Comparison of ENCODE assay signal across 1 cellular context in genomic region chr11:44243633-44244343, GRCh38.
TF ChIP-seq lines count a peak whose summit lies in the region.

No MANE protein-coding gene starts in this region.

TF ChIP-seq in HepG2, 621 proteins besides CTCF, POLR2A, EP300 and RAD21 (continued from another document and continues in another):
- TF ChIP-seq, protein P1, sequence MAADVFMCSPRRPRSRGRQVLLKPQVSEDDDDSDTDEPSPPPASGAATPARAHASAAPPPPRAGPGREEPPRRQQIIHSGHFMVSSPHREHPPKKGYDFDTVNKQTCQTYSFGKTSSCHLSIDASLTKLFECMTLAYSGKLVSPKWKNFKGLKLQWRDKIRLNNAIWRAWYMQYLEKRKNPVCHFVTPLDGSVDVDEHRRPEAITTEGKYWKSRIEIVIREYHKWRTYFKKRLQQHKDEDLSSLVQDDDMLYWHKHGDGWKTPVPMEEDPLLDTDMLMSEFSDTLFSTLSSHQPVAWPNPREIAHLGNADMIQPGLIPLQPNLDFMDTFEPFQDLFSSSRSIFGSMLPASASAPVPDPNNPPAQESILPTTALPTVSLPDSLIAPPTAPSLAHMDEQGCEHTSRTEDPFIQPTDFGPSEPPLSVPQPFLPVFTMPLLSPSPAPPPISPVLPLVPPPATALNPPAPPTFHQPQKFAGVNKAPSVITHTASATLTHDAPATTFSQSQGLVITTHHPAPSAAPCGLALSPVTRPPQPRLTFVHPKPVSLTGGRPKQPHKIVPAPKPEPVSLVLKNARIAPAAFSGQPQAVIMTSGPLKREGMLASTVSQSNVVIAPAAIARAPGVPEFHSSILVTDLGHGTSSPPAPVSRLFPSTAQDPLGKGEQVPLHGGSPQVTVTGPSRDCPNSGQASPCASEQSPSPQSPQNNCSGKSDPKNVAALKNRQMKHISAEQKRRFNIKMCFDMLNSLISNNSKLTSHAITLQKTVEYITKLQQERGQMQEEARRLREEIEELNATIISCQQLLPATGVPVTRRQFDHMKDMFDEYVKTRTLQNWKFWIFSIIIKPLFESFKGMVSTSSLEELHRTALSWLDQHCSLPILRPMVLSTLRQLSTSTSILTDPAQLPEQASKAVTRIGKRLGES (CRISPR knock-in tag; IDR thresholded peaks at IDR 0.05; ENCODE audit: borderline replicate concordance) = peak; percentile 81; the same call in 1 of the 2 replicates
- TF ChIP-seq ZMYM2 (CRISPR knock-in tag; IDR thresholded peaks at IDR 0.05) = no peak
- no peak for TF ChIP-seq HNRNPL (IDR thresholded peaks at IDR 0.05; ENCODE audit: low read depth, low read length)
- TF ChIP-seq ZFP41 (CRISPR knock-in tag; IDR thresholded peaks at IDR 0.05; ENCODE audit: borderline replicate concordance) = no peak
- peak; percentile 27; the same call in 1 of the 2 replicates for TF ChIP-seq TARDBP (CRISPR knock-in tag; IDR thresholded peaks at IDR 0.05)
- TF ChIP-seq, protein P2, sequence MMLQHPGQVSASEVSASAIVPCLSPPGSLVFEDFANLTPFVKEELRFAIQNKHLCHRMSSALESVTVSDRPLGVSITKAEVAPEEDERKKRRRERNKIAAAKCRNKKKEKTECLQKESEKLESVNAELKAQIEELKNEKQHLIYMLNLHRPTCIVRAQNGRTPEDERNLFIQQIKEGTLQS (CRISPR knock-in tag; IDR thresholded peaks at IDR 0.05) = no peak
- no peak for TF ChIP-seq ZNF839 (CRISPR knock-in tag; IDR thresholded peaks at IDR 0.05; ENCODE audit: borderline replicate concordance)
- no peak for TF ChIP-seq JDP2 (CRISPR knock-in tag; IDR thresholded peaks at IDR 0.05; ENCODE audit: borderline replicate concordance)
- TF ChIP-seq ZFP91 (CRISPR knock-in tag; IDR thresholded peaks at IDR 0.05; ENCODE audit: borderline replicate concordance) = no peak
- peak; percentile 77 for TF ChIP-seq ZMYM3 (CRISPR knock-in tag; IDR thresholded peaks at IDR 0.05)
- no peak for TF ChIP-seq MYC (CRISPR knock-in tag; IDR thresholded peaks at IDR 0.05; ENCODE audit: borderline replicate concordance)
- no peak for TF ChIP-seq DDIT3 (CRISPR knock-in tag; IDR thresholded peaks at IDR 0.05)
- no peak for TF ChIP-seq RBM22 (optimal IDR thresholded peaks at IDR 0.05; ENCODE audit: low read length)
- TF ChIP-seq PLRG1 (conservative IDR thresholded peaks at IDR 0.05) = no peak
- TF ChIP-seq, protein P3, sequence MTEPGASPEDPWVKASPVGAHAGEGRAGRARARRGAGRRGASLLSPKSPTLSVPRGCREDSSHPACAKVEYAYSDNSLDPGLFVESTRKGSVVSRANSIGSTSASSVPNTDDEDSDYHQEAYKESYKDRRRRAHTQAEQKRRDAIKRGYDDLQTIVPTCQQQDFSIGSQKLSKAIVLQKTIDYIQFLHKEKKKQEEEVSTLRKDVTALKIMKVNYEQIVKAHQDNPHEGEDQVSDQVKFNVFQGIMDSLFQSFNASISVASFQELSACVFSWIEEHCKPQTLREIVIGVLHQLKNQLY (CRISPR knock-in tag; IDR thresholded peaks at IDR 0.05) = peak; percentile 85
- TF ChIP-seq SAP130 (CRISPR knock-in tag; IDR thresholded peaks at IDR 0.05; ENCODE audit: low read depth) = peak; percentile 57
- TF ChIP-seq KMT2B (CRISPR knock-in tag; IDR thresholded peaks at IDR 0.05) = 0 out of 2 replicates have a peak, but pooled peaks have one; percentile 30
- TF ChIP-seq HOXD1 (CRISPR knock-in tag; IDR thresholded peaks at IDR 0.05) = no peak
- peak; percentile 26; the same call in 1 of the 2 replicates for TF ChIP-seq SIX1 (CRISPR knock-in tag; IDR thresholded peaks at IDR 0.05; ENCODE audit: borderline replicate concordance)
- TF ChIP-seq TBX2 (CRISPR knock-in tag; IDR thresholded peaks at IDR 0.05; ENCODE audit: borderline replicate concordance) = peak; percentile 45; the same call in 1 of the 2 replicates
- peak; percentile 88 for TF ChIP-seq KDM6A (CRISPR knock-in tag; IDR thresholded peaks at IDR 0.05; ENCODE audit: low read depth)
- TF ChIP-seq, protein P4, sequence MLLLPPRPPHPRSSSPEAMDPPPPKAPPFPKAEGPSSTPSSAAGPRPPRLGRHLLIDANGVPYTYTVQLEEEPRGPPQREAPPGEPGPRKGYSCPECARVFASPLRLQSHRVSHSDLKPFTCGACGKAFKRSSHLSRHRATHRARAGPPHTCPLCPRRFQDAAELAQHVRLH (CRISPR knock-in tag; IDR thresholded peaks at IDR 0.05; ENCODE audit: borderline replicate concordance, low read depth) = 0 out of 2 replicates have a peak, but pooled peaks have one; percentile 29
- peak; percentile 74 for TF ChIP-seq SALL1 (CRISPR knock-in tag; IDR thresholded peaks at IDR 0.05)
- no peak for TF ChIP-seq ISX (CRISPR knock-in tag; conservative IDR thresholded peaks at IDR 0.05)
- TF ChIP-seq, protein P5, sequence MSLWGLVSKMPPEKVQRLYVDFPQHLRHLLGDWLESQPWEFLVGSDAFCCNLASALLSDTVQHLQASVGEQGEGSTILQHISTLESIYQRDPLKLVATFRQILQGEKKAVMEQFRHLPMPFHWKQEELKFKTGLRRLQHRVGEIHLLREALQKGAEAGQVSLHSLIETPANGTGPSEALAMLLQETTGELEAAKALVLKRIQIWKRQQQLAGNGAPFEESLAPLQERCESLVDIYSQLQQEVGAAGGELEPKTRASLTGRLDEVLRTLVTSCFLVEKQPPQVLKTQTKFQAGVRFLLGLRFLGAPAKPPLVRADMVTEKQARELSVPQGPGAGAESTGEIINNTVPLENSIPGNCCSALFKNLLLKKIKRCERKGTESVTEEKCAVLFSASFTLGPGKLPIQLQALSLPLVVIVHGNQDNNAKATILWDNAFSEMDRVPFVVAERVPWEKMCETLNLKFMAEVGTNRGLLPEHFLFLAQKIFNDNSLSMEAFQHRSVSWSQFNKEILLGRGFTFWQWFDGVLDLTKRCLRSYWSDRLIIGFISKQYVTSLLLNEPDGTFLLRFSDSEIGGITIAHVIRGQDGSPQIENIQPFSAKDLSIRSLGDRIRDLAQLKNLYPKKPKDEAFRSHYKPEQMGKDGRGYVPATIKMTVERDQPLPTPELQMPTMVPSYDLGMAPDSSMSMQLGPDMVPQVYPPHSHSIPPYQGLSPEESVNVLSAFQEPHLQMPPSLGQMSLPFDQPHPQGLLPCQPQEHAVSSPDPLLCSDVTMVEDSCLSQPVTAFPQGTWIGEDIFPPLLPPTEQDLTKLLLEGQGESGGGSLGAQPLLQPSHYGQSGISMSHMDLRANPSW (CRISPR knock-in tag; IDR thresholded peaks at IDR 0.05; ENCODE audit: borderline replicate concordance) = no peak
- peak; percentile 41; the same call in 1 of the 2 replicates for TF ChIP-seq DPF2 (CRISPR knock-in tag; IDR thresholded peaks at IDR 0.05; ENCODE audit: borderline replicate concordance, low read depth)
- TF ChIP-seq MEIS1 (CRISPR knock-in tag; IDR thresholded peaks at IDR 0.05; ENCODE audit: borderline replicate concordance) = no peak
- no peak for TF ChIP-seq KLF13 (CRISPR knock-in tag; IDR thresholded peaks at IDR 0.05)
- no peak for TF ChIP-seq MIER3 (CRISPR knock-in tag; IDR thresholded peaks at IDR 0.05; ENCODE audit: borderline replicate concordance)
- TF ChIP-seq SSRP1 (CRISPR knock-in tag; IDR thresholded peaks at IDR 0.05) = no peak
- 0 out of 2 replicates have a peak, but pooled peaks have one; percentile 39 for TF ChIP-seq ZSCAN21 (CRISPR knock-in tag; IDR thresholded peaks at IDR 0.05; ENCODE audit: borderline replicate concordance)
- no peak for TF ChIP-seq HOXA5 (CRISPR knock-in tag; IDR thresholded peaks at IDR 0.05)
- TF ChIP-seq, protein P6, sequence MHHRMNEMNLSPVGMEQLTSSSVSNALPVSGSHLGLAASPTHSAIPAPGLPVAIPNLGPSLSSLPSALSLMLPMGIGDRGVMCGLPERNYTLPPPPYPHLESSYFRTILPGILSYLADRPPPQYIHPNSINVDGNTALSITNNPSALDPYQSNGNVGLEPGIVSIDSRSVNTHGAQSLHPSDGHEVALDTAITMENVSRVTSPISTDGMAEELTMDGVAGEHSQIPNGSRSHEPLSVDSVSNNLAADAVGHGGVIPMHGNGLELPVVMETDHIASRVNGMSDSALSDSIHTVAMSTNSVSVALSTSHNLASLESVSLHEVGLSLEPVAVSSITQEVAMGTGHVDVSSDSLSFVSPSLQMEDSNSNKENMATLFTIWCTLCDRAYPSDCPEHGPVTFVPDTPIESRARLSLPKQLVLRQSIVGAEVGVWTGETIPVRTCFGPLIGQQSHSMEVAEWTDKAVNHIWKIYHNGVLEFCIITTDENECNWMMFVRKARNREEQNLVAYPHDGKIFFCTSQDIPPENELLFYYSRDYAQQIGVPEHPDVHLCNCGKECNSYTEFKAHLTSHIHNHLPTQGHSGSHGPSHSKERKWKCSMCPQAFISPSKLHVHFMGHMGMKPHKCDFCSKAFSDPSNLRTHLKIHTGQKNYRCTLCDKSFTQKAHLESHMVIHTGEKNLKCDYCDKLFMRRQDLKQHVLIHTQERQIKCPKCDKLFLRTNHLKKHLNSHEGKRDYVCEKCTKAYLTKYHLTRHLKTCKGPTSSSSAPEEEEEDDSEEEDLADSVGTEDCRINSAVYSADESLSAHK (CRISPR knock-in tag; IDR thresholded peaks at IDR 0.05; ENCODE audit: borderline replicate concordance) = no peak
- TF ChIP-seq TSC22D2 (CRISPR knock-in tag; IDR thresholded peaks at IDR 0.05; ENCODE audit: borderline replicate concordance) = no peak
- TF ChIP-seq NFYC (CRISPR knock-in tag; IDR thresholded peaks at IDR 0.05) = no peak
- 0 out of 2 replicates have a peak, but pooled peaks have one; percentile 47 for TF ChIP-seq ISL2 (CRISPR knock-in tag; IDR thresholded peaks at IDR 0.05)
- TF ChIP-seq, protein P7, sequence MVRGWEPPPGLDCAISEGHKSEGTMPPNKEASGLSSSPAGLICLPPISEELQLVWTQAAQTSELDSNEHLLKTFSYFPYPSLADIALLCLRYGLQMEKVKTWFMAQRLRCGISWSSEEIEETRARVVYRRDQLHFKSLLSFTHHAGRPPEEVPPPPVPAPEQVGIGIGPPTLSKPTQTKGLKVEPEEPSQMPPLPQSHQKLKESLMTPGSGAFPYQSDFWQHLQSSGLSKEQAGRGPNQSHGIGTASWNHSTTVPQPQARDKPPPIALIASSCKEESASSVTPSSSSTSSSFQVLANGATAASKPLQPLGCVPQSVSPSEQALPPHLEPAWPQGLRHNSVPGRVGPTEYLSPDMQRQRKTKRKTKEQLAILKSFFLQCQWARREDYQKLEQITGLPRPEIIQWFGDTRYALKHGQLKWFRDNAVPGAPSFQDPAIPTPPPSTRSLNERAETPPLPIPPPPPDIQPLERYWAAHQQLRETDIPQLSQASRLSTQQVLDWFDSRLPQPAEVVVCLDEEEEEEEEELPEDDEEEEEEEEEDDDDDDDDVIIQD (CRISPR knock-in tag; IDR thresholded peaks at IDR 0.05; ENCODE audit: low read depth) = 0 out of 2 replicates have a peak, but pooled peaks have one; percentile 39
- TF ChIP-seq THAP7 (CRISPR knock-in tag; IDR thresholded peaks at IDR 0.05) = no peak
- 0 out of 2 replicates have a peak, but pooled peaks have one; percentile 56 for TF ChIP-seq GFI1 (CRISPR knock-in tag; IDR thresholded peaks at IDR 0.05; ENCODE audit: borderline replicate concordance)
- no peak for TF ChIP-seq HNRNPH1 (optimal IDR thresholded peaks at IDR 0.05; ENCODE audit: low read depth, low read length)
- peak; percentile 31; the same call in 1 of the 2 replicates for TF ChIP-seq MAX (IDR thresholded peaks at IDR 0.05)
